ENCODE assay signal across 6 cellular contexts in the genomic region with DNA sequence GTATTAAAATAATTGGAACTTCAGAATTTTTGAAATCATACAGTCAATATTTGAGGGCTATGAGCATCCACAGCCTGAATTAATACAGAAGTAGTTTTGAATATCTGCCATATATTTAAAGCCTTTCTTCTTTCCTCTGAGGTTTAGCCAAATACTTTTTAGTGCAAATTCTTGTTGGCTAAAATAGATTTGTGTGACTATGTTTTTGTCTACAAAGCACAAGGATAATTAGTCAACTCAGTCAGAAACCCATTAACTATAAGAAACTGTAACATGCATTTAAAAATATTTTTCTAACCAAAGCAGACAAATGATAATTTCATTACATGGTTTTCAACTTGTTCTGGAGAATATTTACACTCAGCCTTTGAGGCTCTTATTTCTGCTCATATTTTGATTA.
"Had no signal": no experiment of that assay in that cellular context is flagged by ENCODE, and none has a peak within 500 bp of the region (broad histone marks: within the 10 kb centered on the region; RNA-seq: fewer than 3 reads in every experiment).

No MANE protein-coding gene starts in this region.

- H3K4me3 Mint-ChIP-seq: IgD-negative memory B cell had no signal

- DNase-seq: IMR-90 had no signal

- H3K27ac ChIP-seq: HL-60 had no signal

- H3K36me3 Mint-ChIP-seq: IgD-negative memory B cell had no signal

- FAIRE-seq: HepG2, HTR-8/SVneo, K562 had no signal

- H3K27ac Mint-ChIP-seq: IgD-negative memory B cell had no signal

- H3K4me3 ChIP-seq: K562 had no signal
